8 cellular contexts compared by ENCODE assay signal in the genomic region with DNA sequence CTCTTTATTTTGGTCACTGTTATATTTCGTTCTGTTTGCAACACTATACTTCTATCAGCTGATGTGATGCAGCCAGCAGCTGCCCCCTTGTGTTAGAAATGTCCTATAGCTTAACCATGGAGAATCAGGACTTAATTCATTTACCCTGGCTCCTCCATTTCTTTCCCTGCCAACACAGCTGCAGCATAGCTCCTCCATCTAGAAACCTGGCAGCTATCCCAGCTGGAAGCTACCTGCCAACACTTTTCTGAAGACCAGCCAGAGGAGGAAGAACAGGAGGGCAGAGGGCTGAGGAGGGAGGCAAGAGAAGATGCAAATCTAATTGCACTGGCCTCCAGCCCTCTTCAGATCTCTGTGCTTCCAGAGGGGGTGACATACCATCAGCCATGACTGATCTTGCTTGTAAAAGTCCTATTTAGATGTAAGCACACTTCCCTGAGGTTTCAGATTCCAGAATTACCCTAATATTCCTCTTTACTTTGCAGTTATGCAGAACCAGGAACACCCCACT.
DNase-seq lines count a peak whose midpoint lies in the region; ATAC-seq and TF ChIP-seq lines count a peak whose summit lies in the region.

No MANE protein-coding gene starts in this region.

- peak; percentile 96 for ATAC-seq in GM23338
- peak; percentile 85 to 94 (median 90) for ATAC-seq in heart right ventricle
- ATAC-seq in GM18873 (IDR thresholded peaks at IDR 0.05; ENCODE audit: low FRiP score, unreplicated experiment), result no peak
- no peak for ATAC-seq in GM21737 (IDR thresholded peaks at IDR 0.05; ENCODE audit: unreplicated experiment)

- H3K9me3 Mint-ChIP-seq in GM23338, result peaks cover 3% of the 10 kb centered on the region; the same call in 2 of the 3 replicates

- peaks cover 14% of the 10 kb centered on the region for H3K4me1 Mint-ChIP-seq in GM23338

- DNase-seq in BE2C (peak; percentile 40), GM23338 (ENCODE audit: low spot score) (peak; percentile 78), NCI-H2171 treated with DMSO at 0.1 percent for 48 hours (lab: John Stamatoyannopoulos, UW) (peak; percentile 94), adrenal gland (peak; percentile 44 to 78 (median 63)), heart right ventricle (peak; percentile 11 to 61), prostate gland (ENCODE audit: low spot score) (peak; percentile 93)

- H3K36me3 Mint-ChIP-seq in GM23338 (ENCODE audit: low read depth), result no peaks in the 10 kb centered on the region

- intact Hi-C loops in adrenal gland (cut with DNase I) (no loop called here), heart right ventricle (cut with DNase I) (loop anchor here in 5 of 10 donors (5.0 to 10.0 kb wide), 5 partner anchors 178 to 715 kb away; no protein-coding TSS in a partner anchor), prostate gland (cut with DNase I) (loop anchor here (10.0 kb wide), 1 partner anchor 168 kb away; no protein-coding TSS in a partner anchor)

- peaks cover 7% of the 10 kb centered on the region for H3K27me3 Mint-ChIP-seq in GM23338 (ENCODE audit: insufficient read depth, low read depth, poor library complexity)

- H3K36me3 ChIP-seq in BE2C (no peaks in the 10 kb centered on the region), GM23338 (ENCODE audit: insufficient read depth) (no peaks in the 10 kb centered on the region), adrenal gland (replicated peaks in 1 of 2) (no peaks in the 10 kb centered on the region), heart right ventricle (no peaks in the 10 kb centered on the region), prostate gland (no peaks in the 10 kb centered on the region)

- H3K4me1 ChIP-seq in BE2C (no peaks in the 10 kb centered on the region), GM23338 (ENCODE audit: insufficient read depth) (no peaks in the 10 kb centered on the region), adrenal gland (replicated peaks in 1 of 2) (no peaks in the 10 kb centered on the region), heart right ventricle (peaks cover 0 to 22% (median 8%) of the 10 kb centered on the region in 9 donors), prostate gland (replicated peaks) (no peaks in the 10 kb centered on the region)

- H2AFZ ChIP-seq in GM23338, result peak overlapping the region; percentile 87; the same call in 1 of the 2 replicates

- no peaks in the 10 kb centered on the region for H3K79me2 ChIP-seq in GM23338 (replicated peaks; ENCODE audit: insufficient read depth)

- TF ChIP-seq POLR2A in adrenal gland (IDR thresholded peaks at IDR 0.05), result no peak
- no peak for TF ChIP-seq POLR2A in prostate gland (IDR thresholded peaks at IDR 0.05)

- no peaks in the 10 kb centered on the region for H3F3A ChIP-seq in GM23338 (replicated peaks; ENCODE audit: low read depth)

- H4K20me1 ChIP-seq in GM23338 (replicated peaks; ENCODE audit: insufficient read depth), result no peaks in the 10 kb centered on the region

- 0 to 4% (median 0%) methylated on average over 1 of the region's 1 CpG for WGBS in adrenal gland, 4 donors
- WGBS in heart right ventricle, 2 donors, result 4 to 6% methylated on average over 1 of the region's 1 CpG
- 0% methylated on average over 1 of the region's 1 CpG for WGBS in prostate gland

- peaks cover 13% of the 10 kb centered on the region for H3K9me2 ChIP-seq in GM23338 (ENCODE audit: insufficient read depth)

- no peak overlapping the region for H3K4me3 Mint-ChIP-seq in GM23338

- TF ChIP-seq CTCF in BE2C (IDR thresholded peaks at IDR 0.05; ENCODE audit: low read depth, low read length) (peak; percentile 85), GM23338 (conservative IDR thresholded peaks at IDR 0.05; ENCODE audit: low read depth in 2 of 2) (peak; percentile 78 to 80), adrenal gland (IDR thresholded peaks at IDR 0.05) (peak; percentile 45 to 76 (median 64)), heart right ventricle (IDR thresholded peaks at IDR 0.05) (peak; percentile 45 to 85 (median 69)), prostate gland (IDR thresholded peaks at IDR 0.05) (peak; percentile 26 to 85 (median 74))

- H3K9me3 ChIP-seq in BE2C (0 out of 2 replicates have a peak, but pooled peaks cover 3% of the 10 kb centered on the region), adrenal gland (replicated peaks in 1 of 3) (no peaks in the 10 kb centered on the region), heart right ventricle (peaks cover 0 to 5% (median 0%) of the 10 kb centered on the region in 11 donors), prostate gland (no peaks in the 10 kb centered on the region)

- no peak overlapping the region for H3K4me2 ChIP-seq in GM23338

- H3K27me3 ChIP-seq in BE2C (no peaks in the 10 kb centered on the region; the same call in 1 of the 2 replicates), GM23338 (ENCODE audit: insufficient read depth) (no peaks in the 10 kb centered on the region), adrenal gland (no peaks in the 10 kb centered on the region), heart right ventricle (no peaks in the 10 kb centered on the region), prostate gland (replicated peaks; ENCODE audit: insufficient read depth) (no peaks in the 10 kb centered on the region)

- H3K27ac ChIP-seq in GM23338 (ENCODE audit: low read depth) (no peak overlapping the region), adrenal gland (no peak overlapping the region), heart right ventricle (no peak overlapping the region), prostate gland (no peak overlapping the region)

- H3K27ac Mint-ChIP-seq in GM23338, result no peak overlapping the region

- H3K4me3 ChIP-seq in BE2C (ENCODE audit: low read depth, low read length), result no peak overlapping the region
- no peak overlapping the region for H3K4me3 ChIP-seq in GM23338
- no peak overlapping the region for H3K4me3 ChIP-seq in adrenal gland
- H3K4me3 ChIP-seq in heart right ventricle, result no peak overlapping the region
- no peak overlapping the region for H3K4me3 ChIP-seq in prostate gland

TF ChIP-seq in GM23338, 12 proteins besides CTCF, POLR2A, EP300 and RAD21:
- TF ChIP-seq ZNF331 (CRISPR knock-in tag; IDR thresholded peaks at IDR 0.05; ENCODE audit: low read depth) (no peak), ZNF114 (CRISPR knock-in tag; IDR thresholded peaks at IDR 0.05) (no peak), JUNB (IDR thresholded peaks at IDR 0.05; ENCODE audit: unreplicated experiment) (no peak), STAT1 (IDR thresholded peaks at IDR 0.05; ENCODE audit: unreplicated experiment) (no peak), REST (IDR thresholded peaks at IDR 0.05; ENCODE audit: unreplicated experiment) (no peak)

Comparison
In these comparisons a context has a peak if more than half of its experiments do, and no peak if none do; other contexts are left out.
1. DNase-seq: peak in every context shown above with its lines; median percentile 94 in NCI-H2171 treated with DMSO at 0.1 percent for 48 hours; 93 in prostate gland; 78 in GM23338; 63 in adrenal gland; 40 in BE2C; 36 in heart right ventricle.
2. ATAC-seq: peak in GM23338 (single experiment) and heart right ventricle (8 of 8); none in GM18873 (single experiment) and GM21737 (single experiment).
3. Peak in every context shown above with its lines, with median percentiles within 50 percentile points of each other: CTCF ChIP-seq.